ENCODE assay signal across 8 cellular contexts in the genomic region with DNA sequence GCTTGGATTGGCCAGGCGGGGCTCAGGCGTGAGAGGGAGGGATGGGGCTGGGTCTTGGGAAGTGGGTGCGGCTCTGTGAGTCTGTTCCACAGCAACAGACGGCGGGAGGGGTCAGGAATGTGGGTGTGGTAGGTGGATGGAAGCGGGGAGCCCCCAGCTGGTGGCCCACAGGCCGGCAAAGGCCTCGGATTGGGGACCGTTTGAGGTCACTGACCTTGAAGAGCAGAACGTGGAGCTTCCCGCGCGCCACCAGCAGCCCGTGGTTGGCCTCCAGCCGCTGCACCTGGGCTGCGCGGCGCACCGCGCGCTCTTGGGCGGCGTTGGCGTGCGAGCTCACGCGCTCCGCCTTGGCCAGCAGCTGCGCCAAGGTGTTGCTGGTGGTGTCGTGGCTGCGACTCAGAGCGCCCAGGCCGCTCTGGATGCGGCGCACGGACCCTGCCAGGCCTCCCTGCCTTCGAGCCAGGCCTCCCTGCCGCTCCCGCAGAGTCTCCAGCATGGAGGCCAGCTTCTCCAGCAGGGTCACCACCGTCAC. TPM values are rescaled to one million over a fixed set of nuclear protein-coding genes. Genes with fewer than 3 reads are reported as not detected.
DNase-seq lines count a peak whose midpoint lies in the region; ATAC-seq, FAIRE-seq and TF ChIP-seq lines count a peak whose summit lies in the region.

No MANE protein-coding gene starts in this region.

- H3K27me3 Mint-ChIP-seq in activated CD4-positive, alpha-beta T cell treated with anti-CD3 and anti-CD28 coated beads, Interleukin-2, amount 10 ng/mL, durations not matched to agents 24 days and 14 days, result peaks cover 22% of the 10 kb centered on the region

- H3K9me3 Mint-ChIP-seq in activated CD4-positive, alpha-beta T cell treated with anti-CD3 and anti-CD28 coated beads, Interleukin-2, amount 10 ng/mL, durations not matched to agents 24 days and 14 days, result no peaks in the 10 kb centered on the region

- no peak for FAIRE-seq in urothelium cell line (lab: Jason Lieb, UNC)

- H3K4me3 Mint-ChIP-seq in activated CD4-positive, alpha-beta T cell treated with anti-CD3 and anti-CD28 coated beads, Interleukin-2, amount 10 ng/mL, durations not matched to agents 24 days and 14 days, result peak overlapping the region; percentile 88

- peaks cover 46% of the 10 kb centered on the region for H3K4me1 Mint-ChIP-seq in activated CD4-positive, alpha-beta T cell treated with anti-CD3 and anti-CD28 coated beads, Interleukin-2, amount 10 ng/mL, durations not matched to agents 24 days and 14 days

- intact Hi-C loops in activated CD4-positive, alpha-beta T cell treated with anti-CD3 and anti-CD28 coated beads, Interleukin-2, amount 10 ng/mL, durations not matched to agents 24 days and 14 days (cut with micrococcal nuclease), result loop anchor here (1.0 to 5.0 kb wide), 7 partner anchors 37 to 633 kb away; a partner anchor contains a TSS

- H3K27ac Mint-ChIP-seq in activated CD4-positive, alpha-beta T cell treated with anti-CD3 and anti-CD28 coated beads, Interleukin-2, amount 10 ng/mL, durations not matched to agents 24 days and 14 days, result peak overlapping the region; percentile 91

- peak overlapping the region; percentile 72 for H3K4me3 ChIP-seq in fibroblast of pulmonary artery (replicated peaks; ENCODE audit: low read depth, low read length)

- ATAC-seq in HG03025 (IDR thresholded peaks at IDR 0.05; ENCODE audit: low FRiP score, unreplicated experiment), result peak; percentile 38

- H3K36me3 Mint-ChIP-seq in activated CD4-positive, alpha-beta T cell treated with anti-CD3 and anti-CD28 coated beads, Interleukin-2, amount 10 ng/mL, durations not matched to agents 24 days and 14 days (ENCODE audit: low read depth), result peaks cover 7% of the 10 kb centered on the region

- DNase-seq in activated CD4-positive, alpha-beta T cell treated with anti-CD3 and anti-CD28 coated beads, Interleukin-2, amount 10 ng/mL, durations not matched to agents 24 days and 14 days, result peak; percentile 82
- no peak for DNase-seq in activated CD4-positive, alpha-beta T cell treated with anti-CD3 and anti-CD28 coated beads, Interleukin-2, amount 50 U/mL, for 1 hour
- DNase-seq in activated CD8-positive, alpha-beta memory T cell treated with anti-CD3 and anti-CD28 coated beads for 48 hours (ENCODE audit: low read depth in 2 of 3, low spot score in 2 of 3), result peak in 2 of 3 experiments; percentile 29 to 39
- DNase-seq in fibroblast of pulmonary artery (ENCODE audit: low read depth), result peak; percentile 91
- peak; percentile 76 for DNase-seq in non-pigmented ciliary epithelial cell (ENCODE audit: low read depth)
- DNase-seq in urothelium cell line (ENCODE audit: low spot score), result no peak
- DNase-seq in NCI-H2171 (lab: John Stamatoyannopoulos, UW), result no peak

- no peak for TF ChIP-seq CTCF in fibroblast of pulmonary artery (IDR thresholded peaks at IDR 0.05; ENCODE audit: low read length, missing control alignments)

RNA-seq across cellular contexts. Expression of a gene that starts 0.4 kb away (rescaled TPM):
- total RNA-seq in activated CD4-positive, alpha-beta T cell treated with anti-CD3 and anti-CD28 coated beads, Interleukin-2, amount 10 ng/mL, durations not matched to agents 24 days and 14 days, result 35.7 and 36.0 TPM in 2 replicates

Comparison
In these comparisons a context has a peak if more than half of its experiments do, and no peak if none do; other contexts are left out.
1. DNase-seq: peak in activated CD4-positive, alpha-beta T cell treated with anti-CD3 and anti-CD28 coated beads, Interleukin-2, amount 10 ng/mL, durations not matched to agents 24 days and 14 days (single experiment), activated CD8-positive, alpha-beta memory T cell treated with anti-CD3 and anti-CD28 coated beads for 48 hours (2 of 3), fibroblast of pulmonary artery (single experiment) and non-pigmented ciliary epithelial cell (single experiment); none in activated CD4-positive, alpha-beta T cell treated with anti-CD3 and anti-CD28 coated beads, Interleukin-2, amount 50 U/mL, for 1 hour (single experiment), urothelium cell line (single experiment) and NCI-H2171 (single experiment).